In genomic region chr12:53082637-53083036, GRCh38 we compare ENCODE assay signal across 26 cellular contexts. TPM values are rescaled to one million over a fixed set of nuclear protein-coding genes. Genes with fewer than 3 reads are reported as not detected.
"Had no signal": no experiment of that assay in that cellular context is flagged by ENCODE, and none has a peak within 500 bp of the region (broad histone marks: within the 10 kb centered on the region; RNA-seq: fewer than 3 reads in every experiment).

No MANE protein-coding gene starts in this region.

- H3K27ac ChIP-seq: hepatocyte, left ventricle myocardium inferior, lower lobe of right lung, neural progenitor cell, ovary, right atrium auricular region, sigmoid colon, skin epidermis, testis, tibial nerve, upper lobe of right lung, vagina had no signal

- H3K4me3 ChIP-seq: hepatocyte, left ventricle myocardium inferior, lower lobe of right lung, neural progenitor cell, ovary, right atrium auricular region, sigmoid colon, skin epidermis, testis, tibial nerve, upper lobe of right lung, vagina had no signal

- H3K27me3 Mint-ChIP-seq: stimulated activated naive CD8-positive, alpha-beta T cell treated with anti-CD3 and anti-CD28 coated beads, Interleukin-15, amount 100 ng/mL, for 72 hours had no signal

- H3K4me2 ChIP-seq: hepatocyte, neural progenitor cell had no signal

- DNase-seq: effector CD4-positive, alpha-beta T cell; endodermal cell; foreskin melanocyte; kidney; left cardiac atrium; left ventricle myocardium inferior; lower lobe of right lung; midbrain; nucleus accumbens; stimulated activated CD4-positive, alpha-beta T cell treated with anti-CD3 and anti-CD28 coated beads, Interleukin-2, amount 100 ng/mL, for 24 hours; stimulated activated CD4-positive, alpha-beta T cell treated with anti-CD3 and anti-CD28 coated beads, Interleukin-4, amount 100 ng/mL, for 4 hours; stimulated activated naive B cell treated with anti-CD40 and anti-IgM and Interleukin-4, amounts not matched to agents 10 μg/mL and 1 μg/mL and 100 μg/mL, for 72 hours; stimulated activated naive CD8-positive, alpha-beta T cell treated with anti-CD3 and anti-CD28 coated beads, Interleukin-15, amount 100 ng/mL, for 72 hours; testis had no signal

- H3K27me3 ChIP-seq: hepatocyte, ovary, right atrium auricular region, sigmoid colon, testis, tibial nerve, upper lobe of right lung, vagina had no signal

- H3K9ac ChIP-seq: neural progenitor cell had no signal

- H3K27ac Mint-ChIP-seq: endodermal cell; memory B cell; natural killer cell treated with Interleukin-12 subunit alpha and Interleukin-12 subunit beta and Interleukin-15 and Interleukin-18, amount 100 ng/mL, for 72 hours; neural progenitor cell; stimulated activated naive B cell treated with anti-CD40 and anti-IgM and Interleukin-4, amounts not matched to agents 10 μg/mL and 1 μg/mL and 100 μg/mL, for 72 hours had no signal

- H2AFZ ChIP-seq: hepatocyte, neural progenitor cell had no signal

- H3K36me3 Mint-ChIP-seq: memory B cell; natural killer cell treated with Interleukin-12 subunit alpha and Interleukin-12 subunit beta and Interleukin-15 and Interleukin-18, amount 100 ng/mL, for 72 hours; neural progenitor cell had no signal

- H3K9me3 ChIP-seq: lower lobe of right lung, ovary, sigmoid colon, testis, tibial nerve, upper lobe of right lung, vagina had no signal

- H3K4me3 Mint-ChIP-seq: endodermal cell; memory B cell; natural killer cell treated with Interleukin-12 subunit alpha and Interleukin-12 subunit beta and Interleukin-15 and Interleukin-18, amount 100 ng/mL, for 72 hours; neural progenitor cell; stimulated activated naive B cell treated with anti-CD40 and anti-IgM and Interleukin-4, amounts not matched to agents 10 μg/mL and 1 μg/mL and 100 μg/mL, for 72 hours; stimulated activated naive CD8-positive, alpha-beta T cell treated with anti-CD3 and anti-CD28 coated beads, Interleukin-15, amount 100 ng/mL, for 72 hours had no signal

- H3K9me3 Mint-ChIP-seq: memory B cell; stimulated activated naive B cell treated with anti-CD40 and anti-IgM and Interleukin-4, amounts not matched to agents 10 μg/mL and 1 μg/mL and 100 μg/mL, for 72 hours; stimulated activated naive CD8-positive, alpha-beta T cell treated with anti-CD3 and anti-CD28 coated beads, Interleukin-15, amount 100 ng/mL, for 72 hours had no signal

- ATAC-seq: left cardiac atrium; lower lobe of right lung; natural killer cell treated with Interleukin-12 subunit alpha and Interleukin-12 subunit beta and Interleukin-15 and Interleukin-18, amount 100 ng/mL, for 72 hours; stimulated activated naive B cell treated with anti-CD40 and anti-IgM and Interleukin-4, amounts not matched to agents 10 μg/mL and 1 μg/mL and 100 μg/mL, for 72 hours; stimulated activated naive CD8-positive, alpha-beta T cell treated with anti-CD3 and anti-CD28 coated beads, Interleukin-15, amount 100 ng/mL, for 72 hours; upper lobe of right lung had no signal

- H3K36me3 ChIP-seq: left ventricle myocardium inferior, lower lobe of right lung, neural progenitor cell, ovary, right atrium auricular region, sigmoid colon, tibial nerve, upper lobe of right lung, vagina had no signal

RNA-seq across cellular contexts. Expression of gene IGFBP6, which starts 14.8 kb away (rescaled TPM):
- total RNA-seq: natural killer cell treated with Interleukin-12 subunit alpha and Interleukin-12 subunit beta and Interleukin-15 and Interleukin-18, amount 100 ng/mL, for 72 hours had no signal

RNA-seq across cellular contexts. Expression of gene SOAT2, which starts 20.6 kb away (rescaled TPM):
- total RNA-seq: endothelial cell of umbilical vein, left cardiac atrium, left ventricle myocardium inferior, lower lobe of right lung, right atrium auricular region, upper lobe of right lung had no signal
- polyA plus RNA-seq: endothelial cell of umbilical vein had no signal
